ENCODE assay signal across 8 cellular contexts in genomic region chr6:7723041-7723447, GRCh38. TPM values are rescaled to one million over a fixed set of nuclear protein-coding genes. Genes with fewer than 3 reads are reported as not detected.
DNase-seq lines count a peak whose midpoint lies in the region; ATAC-seq and TF ChIP-seq lines count a peak whose summit lies in the region.

No MANE protein-coding gene starts in this region.

- H3K36me3 ChIP-seq in BJ (ENCODE audit: control insufficient read depth, insufficient read depth, low read length): no peaks in the 10 kb centered on the region

- CTCF ChIA-PET in BJ (lab: Yijun Ruan, JAX): interaction anchor here (0.5 to 5.4 kb wide), 29 partner anchors 9 to 496 kb away, joined by 3 to 40 read pairs (median 4); no protein-coding TSS in a partner anchor

- POLR2A ChIA-PET in BJ (lab: Charles Lee): no interaction called here

- DNase-seq in BJ (ENCODE audit: low read depth) (peak; percentile 26), NCI-H2196 treated with DMSO at 0.1 percent for 48 hours (lab: John Stamatoyannopoulos, UW; ENCODE audit: unreplicated experiment) (peak; percentile 26), cerebellar cortex (ENCODE audit: low spot score) (peak; percentile 69), left colon (peak; percentile 55 to 83)
- DNase-seq in activated CD4-positive, CD25-positive, alpha-beta regulatory T cell treated with anti-CD3 and anti-CD28 coated beads, Interleukin-2, amount 50 U/mL, for 16 hours (ENCODE audit: low read depth, low spot score): peak; percentile 24
- peak; percentile 62 to 68 for DNase-seq in stimulated activated CD4-positive, alpha-beta T cell treated with anti-CD3 and anti-CD28 coated beads, Interleukin-4, amount 100 ng/mL, for 48 hours (ENCODE audit: low read depth in 2 of 2)

- TF ChIP-seq CTCF in BJ (IDR thresholded peaks at IDR 0.05; ENCODE audit: insufficient read depth, low read depth, low read length): peak; percentile 52

- ATAC-seq in GM21717 (IDR thresholded peaks at IDR 0.05; ENCODE audit: unreplicated experiment): peak; percentile 39
- ATAC-seq in left colon: peak; percentile 29
- no peak for ATAC-seq in GM19455 (IDR thresholded peaks at IDR 0.05; ENCODE audit: unreplicated experiment)

- H3K4me3 ChIP-seq in BJ (ENCODE audit: low read depth, low read length): no peak overlapping the region

- peaks cover 10% of the 10 kb centered on the region for H3K27me3 ChIP-seq in BJ (ENCODE audit: control insufficient read depth, insufficient read depth, low read length)

- intact Hi-C loops in left colon (cut with DNase I, micrococcal nuclease): loop anchor here in 1 of 2 donors (5.0 kb wide), 1 partner anchor 284 kb away; no protein-coding TSS in a partner anchor

RNA-seq across cellular contexts. Expression of gene BMP6, which starts 2.9 kb away (rescaled TPM):
- 0.06 and 0.10 TPM in 2 replicates for polyA plus RNA-seq in BJ (2011; rRNA removed)
- polyA minus RNA-seq in BJ (2011; rRNA and poly(A)+ RNA removed): 0.10 and 0.14 TPM in 2 replicates
- total RNA-seq in left colon: 1 to 10 TPM; 1.0 to 2.1 TPM
